9 cellular contexts compared by ENCODE assay signal in the genomic region with DNA sequence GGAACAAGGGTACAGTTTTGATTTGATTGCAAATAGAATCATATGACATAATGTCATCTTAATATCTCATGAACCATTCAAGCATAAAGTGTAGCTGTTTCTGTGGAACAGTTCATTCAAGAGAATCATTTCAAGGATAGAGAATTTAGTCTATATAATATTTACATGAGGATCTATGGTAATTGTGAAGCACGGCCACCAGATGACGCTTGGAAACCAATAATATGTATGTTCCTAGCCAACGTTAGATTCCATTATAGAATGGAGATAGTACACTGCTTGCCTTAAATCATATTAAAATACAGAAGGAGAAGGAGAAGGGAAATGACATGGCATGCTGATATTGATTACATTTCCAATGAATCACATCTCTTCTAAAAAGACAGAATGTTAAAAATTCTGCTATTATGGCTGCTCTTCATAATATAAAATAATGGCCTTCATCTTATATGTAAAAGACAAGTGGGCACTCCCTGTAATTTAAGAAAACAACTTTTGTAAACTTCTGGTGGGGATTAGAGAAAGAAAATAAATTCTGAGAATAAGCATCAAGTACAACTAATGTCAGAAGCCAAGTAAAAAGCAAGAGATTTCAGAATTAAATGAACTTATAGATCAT.
DNase-seq lines count a peak whose midpoint lies in the region; ATAC-seq, FAIRE-seq and TF ChIP-seq lines count a peak whose summit lies in the region.
"Had no signal": no experiment of that assay in that cellular context is flagged by ENCODE, and none has a peak within 500 bp of the region (broad histone marks: within the 10 kb centered on the region; RNA-seq: fewer than 3 reads in every experiment).

No MANE protein-coding gene starts in this region.

- no peak overlapping the region for H3K4me2 ChIP-seq in OCI-LY7 (ENCODE audit: low read length)

- no TSS peak for BruUV-seq in OCI-LY7 (replicated peaks; lab: Mats Ljungman, UMichigan)

- H3K9me2 ChIP-seq in OCI-LY7 (ENCODE audit: insufficient read depth, low read length): no peaks in the 10 kb centered on the region

- no peak for FAIRE-seq in H54 (lab: Jason Lieb, UNC)

- H3K4me1 ChIP-seq in OCI-LY7 (ENCODE audit: insufficient read depth, low read length, poor library complexity, severe bottlenecking): no peaks in the 10 kb centered on the region

- no peaks in the 10 kb centered on the region for H3K36me3 ChIP-seq in OCI-LY7 (ENCODE audit: insufficient read depth, low read length)
- H3K36me3 ChIP-seq: neutrophil had no signal

- H3K27ac Mint-ChIP-seq in stimulated activated naive CD8-positive, alpha-beta T cell treated with anti-CD3 and anti-CD28 coated beads, Interleukin-15, amount 100 ng/mL, for 72 hours: no peak overlapping the region

- peaks cover 7 to 8% of the 10 kb centered on the region in 2 donors for H3K9me3 Mint-ChIP-seq in stimulated activated naive CD8-positive, alpha-beta T cell treated with anti-CD3 and anti-CD28 coated beads, Interleukin-15, amount 100 ng/mL, for 72 hours

- no peak overlapping the region for H3K4me3 ChIP-seq in OCI-LY7 (ENCODE audit: low read depth, low read length, poor library complexity, severe bottlenecking)

- no peaks in the 10 kb centered on the region for H3K79me2 ChIP-seq in OCI-LY7 (ENCODE audit: insufficient read depth, low read depth, low read length)

- TF ChIP-seq CTCF in OCI-LY7 (conservative IDR thresholded peaks at IDR 0.05; ENCODE audit: low read length): peak; percentile 74

- H2AFZ ChIP-seq in OCI-LY7 (ENCODE audit: low read length): no peak overlapping the region

- H3K27me3 Mint-ChIP-seq in stimulated activated naive CD8-positive, alpha-beta T cell treated with anti-CD3 and anti-CD28 coated beads, Interleukin-15, amount 100 ng/mL, for 72 hours: no peaks in the 10 kb centered on the region

- no peak overlapping the region for H3K27ac ChIP-seq in OCI-LY7 (ENCODE audit: low read depth, low read length, poor library complexity, severe bottlenecking)
- H3K27ac ChIP-seq: neutrophil had no signal

- ATAC-seq in stimulated activated naive CD8-positive, alpha-beta T cell treated with anti-CD3 and anti-CD28 coated beads, Interleukin-15, amount 100 ng/mL, for 72 hours: no peak
- no peak for ATAC-seq in HG02884 (IDR thresholded peaks at IDR 0.05; ENCODE audit: unreplicated experiment)

- no peaks in the 10 kb centered on the region for H3K9me3 ChIP-seq in OCI-LY7 (ENCODE audit: low read length)
- H3K9me3 ChIP-seq: neutrophil had no signal

- no peak for TF ChIP-seq POLR2A in H54 (IDR thresholded peaks at IDR 0.05; ENCODE audit: low read depth, low read length)

- no peaks in the 10 kb centered on the region for H4K20me1 ChIP-seq in OCI-LY7 (ENCODE audit: insufficient read depth, low read length)

- DNase-seq in COLO829 (ENCODE audit: low spot score) (peak; percentile 18), HuH-7 (ENCODE audit: low spot score) (peak; percentile 0), OCI-LY7 (ENCODE audit: low spot score) (peak; percentile 29), foreskin melanocyte (peak; percentile 26), H54 (ENCODE audit: insufficient read length, low spot score) (no peak)
- no peak for DNase-seq in stimulated activated naive CD8-positive, alpha-beta T cell treated with anti-CD3 and anti-CD28 coated beads, Interleukin-15, amount 100 ng/mL, for 72 hours
- no peak for DNase-seq in NK-92 treated with Interleukin-12 subunit alpha and Interleukin-12 subunit beta, amount 100 ng/mL, for 24 hours (lab: John Stamatoyannopoulos, UW)

- H3K4me1 Mint-ChIP-seq in stimulated activated naive CD8-positive, alpha-beta T cell treated with anti-CD3 and anti-CD28 coated beads, Interleukin-15, amount 100 ng/mL, for 72 hours: no peaks in the 10 kb centered on the region

- intact Hi-C loops in OCI-LY7 (cut with micrococcal nuclease; ENCODE audit: unreplicated experiment): no loop called here

- CTCF ChIA-PET in OCI-LY7 (lab: Charles Lee; ENCODE audit: unreplicated experiment): no interaction called here

- POLR2A ChIA-PET in OCI-LY7 (lab: Charles Lee): no interaction called here

- no peak overlapping the region for H3K4me3 Mint-ChIP-seq in stimulated activated naive CD8-positive, alpha-beta T cell treated with anti-CD3 and anti-CD28 coated beads, Interleukin-15, amount 100 ng/mL, for 72 hours

Comparison
In these comparisons a context has a peak if more than half of its experiments do, and no peak if none do; other contexts are left out.
1. DNase-seq: peak in COLO829 (single experiment), HuH-7 (single experiment), OCI-LY7 (single experiment) and foreskin melanocyte (single experiment); none in stimulated activated naive CD8-positive, alpha-beta T cell treated with anti-CD3 and anti-CD28 coated beads, Interleukin-15, amount 100 ng/mL, for 72 hours (0 of 2), NK-92 treated with Interleukin-12 subunit alpha and Interleukin-12 subunit beta, amount 100 ng/mL, for 24 hours (single experiment) and H54 (single experiment).